ENCODE assay signal across 8 cellular contexts in genomic region chr1:247415423-247416361, GRCh38. TPM values are rescaled to one million over a fixed set of nuclear protein-coding genes. Genes with fewer than 3 reads are reported as not detected.
DNase-seq lines count a peak whose midpoint lies in the region; ATAC-seq, FAIRE-seq and TF ChIP-seq lines count a peak whose summit lies in the region.

TSS of gene NLRP3 (plus strand) at chr1:247416173. CDS start at chr1:247418801, 2,628 bp downstream.

- peak within 1 kb of the TSS; percentile 78 for H3K27ac ChIP-seq in neutrophil

- no peaks in the 10 kb centered on the region for H3K27me3 ChIP-seq in neutrophil

- H3K4me3 Mint-ChIP-seq in effector memory CD8-positive, alpha-beta T cell: peak within 1 kb of the TSS; percentile 93 to 94

- no peaks in the 10 kb centered on the region for H3K9me3 ChIP-seq in neutrophil

- H3K9me3 Mint-ChIP-seq in effector memory CD8-positive, alpha-beta T cell: no peaks in the 10 kb centered on the region

- no peak for TF ChIP-seq POLR2A in GM12891 (IDR thresholded peaks at IDR 0.05; ENCODE audit: low read depth, low read length)

- H3K27me3 Mint-ChIP-seq in effector memory CD8-positive, alpha-beta T cell: no peaks in the 10 kb centered on the region

- H3K4me1 ChIP-seq in neutrophil (ENCODE audit: control insufficient read depth in 1 of 2, insufficient read depth in 1 of 2, low read depth in 1 of 2, low read length in 1 of 2): peaks cover 72% of the 10 kb centered on the region in 2 experiments

- no peak for FAIRE-seq in GM12891 (lab: Jason Lieb, UNC)

- peak within 1 kb of the TSS; percentile 93 for H3K27ac Mint-ChIP-seq in effector memory CD8-positive, alpha-beta T cell

- peak; percentile 86 for ATAC-seq in effector memory CD8-positive, alpha-beta T cell (replicated peaks)

- H3K4me1 Mint-ChIP-seq in effector memory CD8-positive, alpha-beta T cell (ENCODE audit: low read depth in 2 of 2): peaks cover 40 to 41% of the 10 kb centered on the region in 2 donors

- no peak for TF ChIP-seq CTCF in WI38 (IDR thresholded peaks at IDR 0.05; ENCODE audit: low read depth, low read length)
- TF ChIP-seq CTCF in neutrophil (IDR thresholded peaks at IDR 0.05): no peak

- H3K4me3 ChIP-seq in WI38 (ENCODE audit: low read depth, low read length): peak within 1 kb of the TSS; percentile 50
- peak within 1 kb of the TSS; percentile 67 to 89 for H3K4me3 ChIP-seq in neutrophil (ENCODE audit: low read depth in 1 of 2, low read length in 1 of 2)

- peaks cover 18% of the 10 kb centered on the region for H3K36me3 Mint-ChIP-seq in effector memory CD8-positive, alpha-beta T cell (ENCODE audit: insufficient read depth)

- H3K36me3 ChIP-seq in neutrophil: no peaks in the 10 kb centered on the region

- DNase-seq in GM12891 (ENCODE audit: insufficient read length, low spot score) (no peak), HS-27A (ENCODE audit: low read depth) (peak; percentile 1), NCI-H1417 treated with DMSO at 0.1 percent for 48 hours (lab: John Stamatoyannopoulos, UW) (no peak), occipital lobe (lab: John Stamatoyannopoulos, UW) (no peak), ureter (ENCODE audit: low spot score) (no peak)
- DNase-seq in effector memory CD8-positive, alpha-beta T cell: peak; percentile 15 to 31 (median 18)

TF ChIP-seq in GM12891, 5 proteins besides CTCF, POLR2A, EP300 and RAD21:
- TF ChIP-seq TAF1 (IDR thresholded peaks at IDR 0.05; ENCODE audit: low read depth, low read length): no peak
- peak; percentile 81 for TF ChIP-seq SPI1 (IDR thresholded peaks at IDR 0.05; ENCODE audit: low read depth, low read length)
- no peak for TF ChIP-seq PAX5 (IDR thresholded peaks at IDR 0.05; ENCODE audit: insufficient read depth, low read length, severe bottlenecking)
- TF ChIP-seq POLR2AphosphoS5 (IDR thresholded peaks at IDR 0.05; ENCODE audit: low read depth, low read length): no peak

RNA-seq across cellular contexts. Expression of gene NLRP3, which starts in this region (rescaled TPM):
- 0.14 TPM for polyA plus RNA-seq in GM12891 (2012; ENCODE audit: low read depth, missing spikeins)
- 1.4 TPM for total RNA-seq in occipital lobe
- 1.9 TPM for total RNA-seq in ureter

Comparison
In these comparisons a context has a peak if more than half of its experiments do, and no peak if none do; other contexts are left out.
1. DNase-seq: peak in HS-27A (single experiment) and effector memory CD8-positive, alpha-beta T cell (3 of 3); none in GM12891 (single experiment), NCI-H1417 treated with DMSO at 0.1 percent for 48 hours (single experiment), occipital lobe (single experiment) and ureter (single experiment).